8 cellular contexts compared by ENCODE assay signal in the genomic region with DNA sequence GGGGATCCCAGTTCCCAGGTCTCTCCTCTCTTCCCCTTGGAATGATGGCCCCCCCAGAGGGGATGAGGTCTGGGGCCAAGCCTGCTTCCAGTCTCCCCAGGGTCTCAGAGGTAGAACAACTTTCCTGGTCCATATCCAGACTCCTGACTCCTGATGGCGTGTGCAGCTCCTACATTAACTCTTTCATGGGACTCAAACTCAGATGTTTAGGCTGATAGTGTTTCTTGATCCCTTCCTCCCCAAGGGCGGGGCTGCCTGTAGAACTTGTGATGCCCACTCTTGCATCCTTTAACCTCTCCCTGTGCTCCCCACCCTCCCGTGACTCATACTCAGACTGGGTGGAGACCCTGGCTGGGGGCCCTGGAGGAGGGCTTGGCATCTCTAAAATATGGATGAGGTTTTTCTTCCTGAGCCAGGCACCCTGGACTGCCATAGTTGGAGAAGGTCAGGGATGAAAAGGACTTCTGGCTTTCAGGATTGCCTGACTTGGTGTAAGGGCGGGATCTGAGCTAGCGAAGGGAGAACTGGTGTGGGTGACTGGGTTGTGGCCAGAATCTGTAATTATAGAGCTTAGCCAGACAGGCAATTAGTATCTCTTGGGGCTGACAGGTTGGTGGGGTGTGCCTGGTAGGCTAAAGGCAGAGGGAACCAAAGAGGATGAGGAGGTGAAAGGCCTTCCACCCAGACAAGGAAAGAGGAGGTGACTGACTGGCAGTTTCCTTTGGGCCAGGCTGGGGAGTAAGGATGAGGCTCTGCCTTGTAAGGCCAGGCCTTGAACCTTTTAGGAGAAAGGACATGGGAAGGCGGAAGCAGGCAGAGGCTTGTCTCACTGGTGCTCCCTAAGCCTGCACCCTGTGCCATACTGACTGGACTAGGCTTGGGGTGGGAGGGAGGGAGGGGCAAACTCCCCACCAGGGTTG. TPM values are rescaled to one million over a fixed set of nuclear protein-coding genes. Genes with fewer than 3 reads are reported as not detected.
DNase-seq lines count a peak whose midpoint lies in the region; ATAC-seq and TF ChIP-seq lines count a peak whose summit lies in the region.

No MANE protein-coding gene starts in this region.

- ATAC-seq in activated CD4-positive, alpha-beta T cell treated with anti-CD3 and anti-CD28 coated beads for 36 hours = no peak
- peak in 2 of 4 donors; percentile 30 to 35 for ATAC-seq in psoas muscle
- ATAC-seq in GM18858 (IDR thresholded peaks at IDR 0.05; ENCODE audit: unreplicated experiment) = no peak

- POLR2A ChIA-PET in activated CD4-positive, alpha-beta T cell treated with anti-CD3 and anti-CD28 coated beads for 36 hours (lab: Charles Lee) = interaction anchor here (1.2 kb wide), 1 partner anchor 8 kb away, joined by 6 read pairs; no protein-coding TSS in a partner anchor
- POLR2A ChIA-PET in GM10248 (lab: Yijun Ruan, JAX) = no interaction called here

- WGBS in psoas muscle, 3 donors = 62 to 66% (median 63%) methylated on average over 6 of the region's 6 CpGs

- TF ChIP-seq CTCF in WERI-Rb-1 (IDR thresholded peaks at IDR 0.05; ENCODE audit: low read depth, low read length) (no peak), fibroblast of pulmonary artery (IDR thresholded peaks at IDR 0.05; ENCODE audit: low read length, missing control alignments) (no peak), psoas muscle (IDR thresholded peaks at IDR 0.05) (no peak), GM10248 (IDR thresholded peaks at IDR 0.05; ENCODE audit: control extremely low read depth, extremely low read depth, low read depth, missing control alignments) (no peak)

- H3K36me3 ChIP-seq in WERI-Rb-1 (peaks cover 12% of the 10 kb centered on the region), psoas muscle (ENCODE audit: insufficient read depth in 1 of 2, low read depth in 1 of 2) (no peaks in the 10 kb centered on the region)

- H3K4me3 ChIP-seq in WERI-Rb-1 (ENCODE audit: low read depth, low read length) (peak overlapping the region; percentile 48), fibroblast of pulmonary artery (replicated peaks; ENCODE audit: low read depth, low read length) (peak overlapping the region; percentile 90), psoas muscle (peak overlapping the region; percentile 64)

- no peaks in the 10 kb centered on the region for H3K27me3 Mint-ChIP-seq in activated CD4-positive, alpha-beta T cell treated with anti-CD3 and anti-CD28 coated beads for 36 hours

- H3K4me1 ChIP-seq in psoas muscle = peaks cover 22% of the 10 kb centered on the region

- DNase-seq in activated CD4-positive, alpha-beta T cell treated with anti-CD3 and anti-CD28 coated beads for 36 hours = peak; percentile 44
- DNase-seq in activated CD4-positive, alpha-beta T cell treated with anti-CD3 and anti-CD28 coated beads, Interleukin-2, amount 50 U/mL, for 1 hour = no peak
- DNase-seq in WERI-Rb-1 (no peak), fibroblast of pulmonary artery (ENCODE audit: low read depth) (peak; percentile 56), psoas muscle (peak; percentile 79 to 83), GM10248 (ENCODE audit: extremely low spot score) (no peak), Ammon's horn (ENCODE audit: low spot score) (no peak)

- H3K9me3 Mint-ChIP-seq in activated CD4-positive, alpha-beta T cell treated with anti-CD3 and anti-CD28 coated beads for 36 hours (ENCODE audit: low read depth) = no peaks in the 10 kb centered on the region

- H3K27ac ChIP-seq in WERI-Rb-1 (no peak overlapping the region), psoas muscle (peak overlapping the region; percentile 54)

- H3K36me3 Mint-ChIP-seq in activated CD4-positive, alpha-beta T cell treated with anti-CD3 and anti-CD28 coated beads for 36 hours (ENCODE audit: low read depth) = peaks cover 17% of the 10 kb centered on the region

- H3K27me3 ChIP-seq in WERI-Rb-1 (ENCODE audit: insufficient read depth, low read depth, severe bottlenecking) (peaks cover 50% of the 10 kb centered on the region), psoas muscle (ENCODE audit: insufficient read depth in 3 of 3, low read length in 2 of 3) (peaks cover 0 to 47% (median 6%) of the 10 kb centered on the region in 3 donors)

- peak overlapping the region; percentile 99 for H3K4me3 Mint-ChIP-seq in activated CD4-positive, alpha-beta T cell treated with anti-CD3 and anti-CD28 coated beads for 36 hours

- CTCF ChIA-PET in activated CD4-positive, alpha-beta T cell treated with anti-CD3 and anti-CD28 coated beads for 36 hours (lab: Charles Lee) = interaction anchor here (0.5 to 5.9 kb wide), 16 partner anchors 7 to 287 kb away, joined by 3 to 99 read pairs (median 4); no protein-coding TSS in a partner anchor
- CTCF ChIA-PET in GM10248 (lab: Yijun Ruan, JAX) = interaction anchor here (1.0 to 15.6 kb wide), 11 partner anchors 8 to 361 kb away, joined by 3 to 211 read pairs (median 6); no protein-coding TSS in a partner anchor

- H3K4me1 Mint-ChIP-seq in activated CD4-positive, alpha-beta T cell treated with anti-CD3 and anti-CD28 coated beads for 36 hours = peaks cover 54% of the 10 kb centered on the region

- intact Hi-C loops in activated CD4-positive, alpha-beta T cell treated with anti-CD3 and anti-CD28 coated beads for 36 hours (cut with DNase I, micrococcal nuclease) = loop anchor here (1.0 to 5.0 kb wide), 4 partner anchors 144 to 335 kb away; partner anchors contain the start of genes RPS27 (in 1 of the 2) and UBE2Q1 (in 1 of the 2)
- intact Hi-C loops in psoas muscle (cut with DNase I) = loop anchor here (10.0 kb wide), 2 partner anchors 118 to 218 kb away; no protein-coding TSS in a partner anchor

- H3K9me3 ChIP-seq in WERI-Rb-1 (ENCODE audit: severe bottlenecking) (no peaks in the 10 kb centered on the region), psoas muscle (no peaks in the 10 kb centered on the region)

- H3K27ac Mint-ChIP-seq in activated CD4-positive, alpha-beta T cell treated with anti-CD3 and anti-CD28 coated beads for 36 hours = peak overlapping the region; percentile 94

RNA-seq across cellular contexts. Expression of gene ATP8B2, which starts 1.5 kb away (rescaled TPM):
- total RNA-seq in activated CD4-positive, alpha-beta T cell treated with anti-CD3 and anti-CD28 coated beads for 36 hours = 10 to 100 TPM; 48.2 TPM
- total RNA-seq in psoas muscle = 1 to 10 TPM; 3.6 to 5.8 (median 4.0) TPM
- 1 to 10 TPM; 1.3 to 3.4 (median 2.2) TPM for polyA plus RNA-seq in psoas muscle

RNA-seq across cellular contexts. Expression of gene AQP10, which starts 5.9 kb away (rescaled TPM):
- total RNA-seq in activated CD4-positive, alpha-beta T cell treated with anti-CD3 and anti-CD28 coated beads for 36 hours = not detected
- total RNA-seq in psoas muscle = not detected
- under 1 TPM in 1 of 3 donors, not detected in 2; 0.04 TPM for polyA plus RNA-seq in psoas muscle

RNA-seq across cellular contexts. Expression of gene HAX1, which starts 54.4 kb away (rescaled TPM):
- total RNA-seq in activated CD4-positive, alpha-beta T cell treated with anti-CD3 and anti-CD28 coated beads for 36 hours = 100 to 1,000 TPM; 177 to 225 TPM
- total RNA-seq in psoas muscle = 100 to 1,000 TPM; 122 to 148 (median 136) TPM
- 100 to 1,000 TPM; 110 to 154 (median 143) TPM for polyA plus RNA-seq in psoas muscle

Comparison
In these comparisons a context has a peak if more than half of its experiments do, and no peak if none do; other contexts are left out.
1. DNase-seq: peak in activated CD4-positive, alpha-beta T cell treated with anti-CD3 and anti-CD28 coated beads for 36 hours (single experiment), fibroblast of pulmonary artery (single experiment) and psoas muscle (2 of 2); none in activated CD4-positive, alpha-beta T cell treated with anti-CD3 and anti-CD28 coated beads, Interleukin-2, amount 50 U/mL, for 1 hour (single experiment), WERI-Rb-1 (single experiment), GM10248 (single experiment) and Ammon's horn (single experiment).
2. RNA of gene ATP8B2, which starts 1.5 kb away (total RNA-seq): 48.2 TPM in activated CD4-positive, alpha-beta T cell treated with anti-CD3 and anti-CD28 coated beads for 36 hours; 3.6 to 5.8 TPM in psoas muscle; every median in the first group is over 4 times any median in the second.
3. Peak in every context shown above with its lines, with median percentiles within 50 percentile points of each other: H3K4me3 ChIP-seq.